In the genomic region with DNA sequence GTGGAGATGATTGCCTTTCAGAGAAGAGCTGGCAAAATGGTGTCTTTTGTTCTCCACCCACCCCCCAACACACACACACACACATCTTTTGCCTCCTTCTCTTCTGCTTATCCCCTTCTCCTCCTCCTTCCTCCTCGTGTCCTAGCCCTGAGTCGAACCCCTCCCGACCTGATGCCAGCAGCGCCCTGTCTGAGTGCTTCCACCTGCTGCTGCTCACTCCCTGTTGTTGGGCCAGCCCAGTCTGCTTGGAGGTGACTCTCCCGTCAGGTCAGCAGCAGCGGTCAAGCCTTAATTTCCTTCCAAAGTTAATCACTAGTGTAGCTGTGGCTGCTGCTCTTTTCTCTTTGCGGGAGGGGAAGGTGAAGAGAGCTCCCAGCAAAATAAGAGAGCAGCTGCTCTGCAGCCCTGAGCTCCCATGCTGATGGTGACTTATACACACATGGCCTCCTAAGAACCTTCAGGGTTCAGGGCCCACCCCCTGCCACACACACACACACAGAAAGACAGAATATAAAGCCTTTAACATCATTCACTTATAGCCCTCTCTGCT, we compare ENCODE assay signal across 19 cellular contexts. TPM values are rescaled to one million over a fixed set of nuclear protein-coding genes. Genes with fewer than 3 reads are reported as not detected.
DNase-seq lines count a peak whose midpoint lies in the region; ATAC-seq, FAIRE-seq and TF ChIP-seq lines count a peak whose summit lies in the region.
"Had no signal": no experiment of that assay in that cellular context is flagged by ENCODE, and none has a peak within 500 bp of the region (broad histone marks: within the 10 kb centered on the region; RNA-seq: fewer than 3 reads in every experiment).

No MANE protein-coding gene starts in this region.

- no peak overlapping the region for H3K14ac ChIP-seq in trophoblast cell (ENCODE audit: low read length)

- no peak overlapping the region for H3K4me3 Mint-ChIP-seq in astrocyte (ENCODE audit: unreplicated experiment)
- H3K4me3 Mint-ChIP-seq in CD8-positive, alpha-beta memory T cell: no peak overlapping the region
- H3K4me3 Mint-ChIP-seq in Caco-2 (ENCODE audit: unreplicated experiment): no peak overlapping the region
- H3K4me3 Mint-ChIP-seq: activated CD4-positive, alpha-beta memory T cell treated with anti-CD3 and anti-CD28 coated beads, Interleukin-2, amount 10 ng/mL, durations not matched to agents 7 days and 5 days; activated T-helper 17 cell treated with anti-CD3 and anti-CD28 coated beads, Interleukin-2, amount 50 U/mL, for 72 hours had no signal

- DNase-seq in GM12892 (ENCODE audit: insufficient read length) (no peak), astrocyte (ENCODE audit: low read depth) (no peak), trophoblast cell (no peak), aorta (no peak), Caco-2 (no peak)
- no peak for DNase-seq in CD8-positive, alpha-beta memory T cell
- DNase-seq in central memory CD4-positive, alpha-beta T cell: no peak
- DNase-seq: activated CD4-positive, alpha-beta memory T cell treated with anti-CD3 and anti-CD28 coated beads, Interleukin-2, amount 10 ng/mL, durations not matched to agents 7 days and 5 days; AML-193; anterior cingulate cortex; MM.1S; NCI-H2029 treated with DMSO at 0.1 percent for 48 hours; NCI-H526 treated with DMSO at 0.1 percent for 48 hours; psoas muscle; stimulated activated CD4-positive, alpha-beta T cell treated with anti-CD3 and anti-CD28 coated beads, Interleukin-1b, Interleukin-23, amount 100 ng/mL, for 48 hours had no signal

- H3K18ac ChIP-seq in trophoblast cell (ENCODE audit: low read length): no peak overlapping the region

- FAIRE-seq in GM12892 (lab: Jason Lieb, UNC): peak; percentile 21
- FAIRE-seq in astrocyte (lab: Jason Lieb, UNC): no peak
- FAIRE-seq: islet of Langerhans had no signal

- H3K4me1 Mint-ChIP-seq in astrocyte (ENCODE audit: low read depth, unreplicated experiment): peaks cover 25% of the 10 kb centered on the region
- peaks cover 4 to 24% (median 4%) of the 10 kb centered on the region in 3 donors for H3K4me1 Mint-ChIP-seq in CD8-positive, alpha-beta memory T cell
- H3K4me1 Mint-ChIP-seq in Caco-2 (ENCODE audit: low read depth, unreplicated experiment): no peaks in the 10 kb centered on the region
- H3K4me1 Mint-ChIP-seq: activated CD4-positive, alpha-beta memory T cell treated with anti-CD3 and anti-CD28 coated beads, Interleukin-2, amount 10 ng/mL, durations not matched to agents 7 days and 5 days; activated T-helper 17 cell treated with anti-CD3 and anti-CD28 coated beads, Interleukin-2, amount 50 U/mL, for 72 hours had no signal

- no peaks in the 10 kb centered on the region for H4K20me1 ChIP-seq in astrocyte (ENCODE audit: insufficient read depth, low read length)

- ATAC-seq in aorta (ENCODE audit: low FRiP score): no peak
- ATAC-seq: activated T-helper 17 cell treated with anti-CD3 and anti-CD28 coated beads, Interleukin-2, amount 50 U/mL, for 72 hours; Panc1 had no signal

- H3K27me3 ChIP-seq in astrocyte (ENCODE audit: insufficient read depth, low read length) (peaks cover 13% of the 10 kb centered on the region), iPS-20b (ENCODE audit: insufficient read depth, low read length) (peaks cover 42% of the 10 kb centered on the region), trophoblast cell (ENCODE audit: insufficient read depth, low read length) (peaks cover 6% of the 10 kb centered on the region), aorta (ENCODE audit: control insufficient read depth in 1 of 2, insufficient read depth in 2 of 2, low read length in 1 of 2) (no peaks in the 10 kb centered on the region), Caco-2 (replicated peaks; ENCODE audit: control insufficient read depth, insufficient read depth, low read length) (no peaks in the 10 kb centered on the region)
- peaks cover 7% of the 10 kb centered on the region for H3K27me3 ChIP-seq in CD8-positive, alpha-beta memory T cell (ENCODE audit: insufficient read depth, low read length, poor library complexity, severe bottlenecking)

- no peak overlapping the region for H4K12ac ChIP-seq in trophoblast cell (ENCODE audit: low read depth, low read length)

- POLR2A ChIA-PET in CD8-positive, alpha-beta memory T cell (lab: Charles Lee): no interaction called here
- POLR2A ChIA-PET in Caco-2 (lab: Charles Lee): no interaction called here

- peaks cover 2% of the 10 kb centered on the region for H3K9me3 ChIP-seq in astrocyte (ENCODE audit: insufficient read depth, low read depth, low read length)
- no peaks in the 10 kb centered on the region for H3K9me3 ChIP-seq in iPS-20b (ENCODE audit: insufficient read depth, low read depth, low read length)
- H3K9me3 ChIP-seq in trophoblast cell (ENCODE audit: insufficient read depth, low read depth, low read length): no peaks in the 10 kb centered on the region
- H3K9me3 ChIP-seq in aorta (ENCODE audit: control insufficient read depth, low read length): peaks cover 2% of the 10 kb centered on the region
- H3K9me3 ChIP-seq in CD8-positive, alpha-beta memory T cell (ENCODE audit: low read length): no peaks in the 10 kb centered on the region
- H3K9me3 ChIP-seq in Caco-2: no peaks in the 10 kb centered on the region
- H3K9me3 ChIP-seq: psoas muscle had no signal

- BruUV-seq in Caco-2 (replicated peaks; lab: Mats Ljungman, UMichigan): no TSS peak

- H2BK120ac ChIP-seq in trophoblast cell (ENCODE audit: insufficient read depth, low read length, poor library complexity): no peak overlapping the region

- H3K4ac ChIP-seq in trophoblast cell (ENCODE audit: low read depth, low read length): no peak overlapping the region

- WGBS in trophoblast cell (ENCODE audit: extremely low coverage, insufficient coverage, insufficient read length): no CpG with 5 or more reads among the region's 7 CpGs
- WGBS in aorta, 2 donors: 82 to 85% methylated on average over 7 of the region's 7 CpGs

- CTCF ChIA-PET in CD8-positive, alpha-beta memory T cell (lab: Charles Lee): no interaction called here
- CTCF ChIA-PET in Caco-2 (lab: Charles Lee): no interaction called here

- TF ChIP-seq POLR2A in GM12892 (IDR thresholded peaks at IDR 0.05; ENCODE audit: low read depth, low read length): no peak

- no peaks in the 10 kb centered on the region for H3K79me1 ChIP-seq in trophoblast cell (ENCODE audit: low read length)

- H3K79me2 ChIP-seq in astrocyte (ENCODE audit: insufficient read depth, low read length): no peaks in the 10 kb centered on the region
- H3K79me2 ChIP-seq in trophoblast cell (ENCODE audit: control insufficient read depth, insufficient read depth, low read length, poor library complexity): no peaks in the 10 kb centered on the region

- H2BK5ac ChIP-seq in trophoblast cell (ENCODE audit: low read depth, low read length, poor library complexity): no peak overlapping the region

- no peak overlapping the region for H3K27ac ChIP-seq in astrocyte (ENCODE audit: low read depth, low read length)
- no peak overlapping the region for H3K27ac ChIP-seq in iPS-20b (ENCODE audit: low read length)
- H3K27ac ChIP-seq in trophoblast cell (ENCODE audit: low read depth, low read length): no peak overlapping the region
- H3K27ac ChIP-seq in aorta (ENCODE audit: low read depth in 1 of 2, low read length in 2 of 2): no peak overlapping the region
- no peak overlapping the region for H3K27ac ChIP-seq in CD8-positive, alpha-beta memory T cell (ENCODE audit: low read depth, low read length)
- H3K27ac ChIP-seq: psoas muscle had no signal

- H3K27me3 Mint-ChIP-seq in astrocyte (ENCODE audit: low read depth, unreplicated experiment) (peaks cover 31% of the 10 kb centered on the region), Caco-2 (ENCODE audit: insufficient read depth, unreplicated experiment) (peaks cover 11% of the 10 kb centered on the region)
- peaks cover 34 to 68% of the 10 kb centered on the region in 2 donors for H3K27me3 Mint-ChIP-seq in CD8-positive, alpha-beta memory T cell

- TF ChIP-seq CTCF in astrocyte (IDR thresholded peaks at IDR 0.05; ENCODE audit: insufficient read depth, low read depth, low read length): no peak
- TF ChIP-seq CTCF in Caco-2 (IDR thresholded peaks at IDR 0.05; ENCODE audit: insufficient read depth in 1 of 2, low read depth in 1 of 2, low read length in 1 of 2, severe bottlenecking in 1 of 2, unreplicated experiment in 1 of 2): no peak

- H3K4me2 ChIP-seq in astrocyte (ENCODE audit: low read length) (peak overlapping the region; percentile 75), trophoblast cell (ENCODE audit: low read length) (peak overlapping the region; percentile 61)

- intact Hi-C loops in aorta (cut with DNase I) (no loop called here), Caco-2 (cut with micrococcal nuclease; ENCODE audit: unreplicated experiment) (no loop called here)

- peaks cover 7% of the 10 kb centered on the region for H3K4me1 ChIP-seq in astrocyte (ENCODE audit: insufficient read depth, low read length)
- peaks cover 13% of the 10 kb centered on the region for H3K4me1 ChIP-seq in iPS-20b (ENCODE audit: insufficient read depth, low read length)
- H3K4me1 ChIP-seq in trophoblast cell (ENCODE audit: control insufficient read depth in 1 of 2, insufficient read depth in 2 of 2, low read length in 2 of 2): peaks cover 4 to 9% of the 10 kb centered on the region in 2 experiments
- H3K4me1 ChIP-seq in aorta (ENCODE audit: control insufficient read depth in 1 of 2, insufficient read depth in 2 of 2, low read length in 2 of 2): no peaks in the 10 kb centered on the region
- H3K4me1 ChIP-seq in CD8-positive, alpha-beta memory T cell (ENCODE audit: insufficient read depth, low read length): no peaks in the 10 kb centered on the region
- H3K4me1 ChIP-seq in Caco-2: no peaks in the 10 kb centered on the region
- H3K4me1 ChIP-seq: psoas muscle had no signal

- H3K9ac ChIP-seq in astrocyte (ENCODE audit: low read length) (no peak overlapping the region), iPS-20b (ENCODE audit: low read depth, low read length) (no peak overlapping the region; the same call in 1 of the 2 replicates), trophoblast cell (ENCODE audit: low read length) (no peak overlapping the region)

- H3K23ac ChIP-seq in trophoblast cell (ENCODE audit: low read length): no peak overlapping the region

- H3K4me3 ChIP-seq in astrocyte (ENCODE audit: insufficient read depth, low read depth, low read length) (no peak overlapping the region), iPS-20b (ENCODE audit: low read length) (peak overlapping the region; percentile 90), trophoblast cell (ENCODE audit: low read depth, low read length) (no peak overlapping the region), aorta (ENCODE audit: low read length in 2 of 2) (no peak overlapping the region), Caco-2 (ENCODE audit: low read depth, low read length) (no peak overlapping the region)
- H3K4me3 ChIP-seq in CD8-positive, alpha-beta memory T cell (ENCODE audit: low read length): no peak overlapping the region

- H3K9me3 Mint-ChIP-seq in astrocyte (ENCODE audit: unreplicated experiment): no peaks in the 10 kb centered on the region
- peaks cover 0 to 4% (median 0%) of the 10 kb centered on the region in 5 donors for H3K9me3 Mint-ChIP-seq in CD8-positive, alpha-beta memory T cell
- no peaks in the 10 kb centered on the region for H3K9me3 Mint-ChIP-seq in Caco-2 (ENCODE audit: unreplicated experiment)
- H3K9me3 Mint-ChIP-seq: activated CD4-positive, alpha-beta memory T cell treated with anti-CD3 and anti-CD28 coated beads, Interleukin-2, amount 10 ng/mL, durations not matched to agents 7 days and 5 days; activated T-helper 17 cell treated with anti-CD3 and anti-CD28 coated beads, Interleukin-2, amount 50 U/mL, for 72 hours had no signal

- H2AFZ ChIP-seq in astrocyte (ENCODE audit: low read depth, low read length) (no peak overlapping the region), trophoblast cell (ENCODE audit: insufficient read depth, low read length, poor library complexity) (no peak overlapping the region)

- no peaks in the 10 kb centered on the region for H3K36me3 Mint-ChIP-seq in astrocyte (ENCODE audit: low read depth, unreplicated experiment)
- peaks cover 0 to 7% (median 0%) of the 10 kb centered on the region in 3 donors for H3K36me3 Mint-ChIP-seq in CD8-positive, alpha-beta memory T cell
- no peaks in the 10 kb centered on the region for H3K36me3 Mint-ChIP-seq in Caco-2 (ENCODE audit: insufficient read depth, unreplicated experiment)

- H3K36me3 ChIP-seq in astrocyte (ENCODE audit: insufficient read depth, low read length) (no peaks in the 10 kb centered on the region), iPS-20b (ENCODE audit: insufficient read depth, low read depth, low read length) (no peaks in the 10 kb centered on the region), trophoblast cell (ENCODE audit: control insufficient read depth in 1 of 2, insufficient read depth in 2 of 2, low read length in 2 of 2) (no peaks in the 10 kb centered on the region), aorta (ENCODE audit: control insufficient read depth in 1 of 2, insufficient read depth in 2 of 2, low read length in 1 of 2) (no peaks in the 10 kb centered on the region), Caco-2 (ENCODE audit: control insufficient read depth, insufficient read depth, low read length) (no peaks in the 10 kb centered on the region)
- H3K36me3 ChIP-seq in CD8-positive, alpha-beta memory T cell (ENCODE audit: insufficient read depth, low read length): no peaks in the 10 kb centered on the region

- H4K91ac ChIP-seq in trophoblast cell (ENCODE audit: low read depth, low read length): no peak overlapping the region

- no peak overlapping the region for H4K8ac ChIP-seq in trophoblast cell (ENCODE audit: low read depth, low read length)

- H3K27ac Mint-ChIP-seq in astrocyte (ENCODE audit: unreplicated experiment) (peak overlapping the region; percentile 41), Caco-2 (ENCODE audit: unreplicated experiment) (no peak overlapping the region)
- H3K27ac Mint-ChIP-seq in CD8-positive, alpha-beta memory T cell: peak overlapping the region in 1 of 8 donors; percentile 36
- H3K27ac Mint-ChIP-seq: activated CD4-positive, alpha-beta memory T cell treated with anti-CD3 and anti-CD28 coated beads, Interleukin-2, amount 10 ng/mL, durations not matched to agents 7 days and 5 days; activated T-helper 17 cell treated with anti-CD3 and anti-CD28 coated beads, Interleukin-2, amount 50 U/mL, for 72 hours had no signal

- no peak overlapping the region for H2BK12ac ChIP-seq in trophoblast cell (ENCODE audit: low read length)

- H2AK5ac ChIP-seq in trophoblast cell (ENCODE audit: low read length): no peak overlapping the region

RNA-seq across cellular contexts. Expression of a gene that starts 43.8 kb away (rescaled TPM):
- not detected for polyA plus RNA-seq in GM12892 (2012; ENCODE audit: missing spikeins)
- total RNA-seq in astrocyte: 4.3 and 5.1 TPM in 2 replicates
- 15.3 and 18.3 TPM in 2 replicates for polyA plus RNA-seq in trophoblast cell (2013)
- total RNA-seq in aorta: 100 to 1,000 TPM; 105 to 111 TPM
- 1 to 10 TPM; 3.6 to 9.3 TPM for polyA plus RNA-seq in aorta
- under 1 TPM; 0.42 to 0.55 TPM for total RNA-seq in CD8-positive, alpha-beta memory T cell
- polyA plus RNA-seq in CD8-positive, alpha-beta memory T cell: 1.2 TPM
- 0.64 and 1.4 TPM in 2 replicates for total RNA-seq in Caco-2 (2022)

Comparison
In these comparisons a context has a peak if more than half of its experiments do, and no peak if none do; other contexts are left out.
1. RNA of a gene that starts 43.8 kb away (total RNA-seq): 105 to 111 TPM in aorta; 4.3 to 5.1 TPM in astrocyte, 0.64 to 1.4 TPM in Caco-2 and 0.42 to 0.55 TPM in CD8-positive, alpha-beta memory T cell; every median in the first group is over 10 times any median in the second.